ENCODE assay signal across 9 cellular contexts in the genomic region with DNA sequence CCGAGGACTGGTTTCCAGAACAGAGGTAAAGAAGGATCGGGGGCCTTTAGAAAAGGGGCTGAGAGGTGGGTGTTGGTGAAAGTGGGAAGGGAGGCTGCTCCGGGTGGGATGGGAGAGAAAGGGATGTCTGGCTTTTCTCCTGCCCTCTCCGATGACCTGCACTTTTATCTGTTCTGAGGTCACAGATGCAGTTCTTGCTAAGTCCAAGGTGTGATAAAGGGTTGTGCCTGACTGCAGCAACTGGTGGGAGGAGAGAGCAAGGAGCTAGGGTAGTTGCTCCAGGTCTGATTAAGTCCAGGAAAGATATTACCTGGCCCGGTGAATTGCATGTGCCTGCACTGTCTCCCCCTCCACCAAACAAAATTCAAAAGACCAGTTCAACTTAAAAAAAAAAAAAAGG.
"Had no signal": no experiment of that assay in that cellular context is flagged by ENCODE, and none has a peak within 500 bp of the region (broad histone marks: within the 10 kb centered on the region; RNA-seq: fewer than 3 reads in every experiment).

No MANE protein-coding gene starts in this region.

- FAIRE-seq: H1, H54, K562 had no signal

- H3K4me3 Mint-ChIP-seq: H9 had no signal

- DNase-seq: GM23248, H9, HCEC 1CT, IMR-90, KG1 had no signal

- H3K4me1 Mint-ChIP-seq: H9 had no signal

- ATAC-seq: K562 had no signal

- H3K9me3 Mint-ChIP-seq: H9 had no signal

- H3K4me3 ChIP-seq: GM23248, K562 had no signal

- H3K27ac Mint-ChIP-seq: H9 had no signal

- H3K9ac ChIP-seq: GM23248 had no signal

- H3K27ac ChIP-seq: GM23248, HL-60 had no signal

- H2AFZ ChIP-seq: GM23248 had no signal
